Comparison of ENCODE assay signal across 11 cellular contexts in the genomic region with DNA sequence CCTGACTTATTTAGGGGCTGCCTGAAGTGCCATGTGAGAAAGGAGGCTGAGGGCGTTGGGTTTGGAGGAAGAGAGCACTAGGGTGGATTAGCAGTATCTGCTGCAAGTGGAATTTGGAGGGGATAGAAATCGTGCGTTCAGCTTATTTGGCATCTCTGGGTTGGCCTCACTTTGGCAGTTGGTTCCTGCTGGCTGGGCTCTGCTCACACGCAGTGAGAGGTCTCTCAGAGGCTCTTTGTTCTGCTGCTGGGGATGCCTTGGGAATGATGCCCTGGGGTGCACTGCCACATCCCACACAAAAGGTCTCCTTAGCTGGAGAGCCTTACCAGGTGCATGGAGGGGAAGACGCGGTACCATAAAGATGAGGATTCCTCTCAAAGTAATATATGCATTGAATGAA. TPM values are rescaled to one million over a fixed set of nuclear protein-coding genes. Genes with fewer than 3 reads are reported as not detected.
DNase-seq lines count a peak whose midpoint lies in the region; ATAC-seq and TF ChIP-seq lines count a peak whose summit lies in the region.
"Had no signal": no experiment of that assay in that cellular context is flagged by ENCODE, and none has a peak within 500 bp of the region (broad histone marks: within the 10 kb centered on the region; RNA-seq: fewer than 3 reads in every experiment).

No MANE protein-coding gene starts in this region.

- no peak for ATAC-seq in thoracic aorta (ENCODE audit: insufficient number of reproducible peaks, low FRiP score, low read depth)
- no peak for ATAC-seq in left lobe of liver
- ATAC-seq in GM18861 (IDR thresholded peaks at IDR 0.05; ENCODE audit: unreplicated experiment): no peak
- ATAC-seq: activated CD4-positive, CD25-positive, alpha-beta regulatory T cell treated with anti-CD3 and anti-CD28 coated beads, Interleukin-2, amount 50 U/mL, for 24 hours had no signal

- no peaks in the 10 kb centered on the region for H3K27me3 Mint-ChIP-seq in T-helper 2 cell treated with Interferon-gamma antibody and Interleukin-4, amounts not matched to agents 5 μg/mL and 100 μg/mL, for 36 hours (ENCODE audit: low read depth)

- DNase-seq in T-helper 2 cell treated with Interferon-gamma antibody and Interleukin-4, amounts not matched to agents 5 μg/mL and 100 μg/mL, for 36 hours (ENCODE audit: low spot score): no peak
- no peak for DNase-seq in T-helper 2 cell
- DNase-seq in NCI-H345 treated with DMSO at 0.1 percent for 48 hours (lab: John Stamatoyannopoulos, UW; ENCODE audit: unreplicated experiment): peak; percentile 93
- DNase-seq in globus pallidus (ENCODE audit: low spot score): peak; percentile 73
- DNase-seq in thoracic aorta (ENCODE audit: low spot score): no peak
- no peak for DNase-seq in left lobe of liver (ENCODE audit: low spot score)
- DNase-seq in activated naive CD4-positive, alpha-beta T cell treated with Interleukin-2 at 50 U/mL for 16 hours: no peak
- DNase-seq: activated T-cell treated with anti-CD3 and anti-CD28 coated beads, Interleukin-2, amount 50 U/mL, for 48 hours had no signal

- no peaks in the 10 kb centered on the region for H3K9me3 Mint-ChIP-seq in T-helper 2 cell treated with Interferon-gamma antibody and Interleukin-4, amounts not matched to agents 5 μg/mL and 100 μg/mL, for 36 hours

- H3K4me1 ChIP-seq in thoracic aorta (ENCODE audit: control insufficient read depth in 1 of 2, low read depth in 2 of 2): peaks cover 36 to 56% of the 10 kb centered on the region in 2 donors

- H3K9me3 ChIP-seq in thoracic aorta: no peaks in the 10 kb centered on the region
- H3K9me3 ChIP-seq: suprapubic skin had no signal

- H3K4me3 ChIP-seq in thoracic aorta: peak overlapping the region; percentile 17
- H3K4me3 ChIP-seq: suprapubic skin had no signal

- H3K27ac Mint-ChIP-seq in T-helper 2 cell treated with Interferon-gamma antibody and Interleukin-4, amounts not matched to agents 5 μg/mL and 100 μg/mL, for 36 hours: peak overlapping the region; percentile 17

- no peaks in the 10 kb centered on the region for H3K27me3 ChIP-seq in thoracic aorta (replicated peaks; ENCODE audit: insufficient read depth)
- H3K27me3 ChIP-seq: suprapubic skin had no signal

- H3K36me3 ChIP-seq in thoracic aorta: no peaks in the 10 kb centered on the region
- H3K36me3 ChIP-seq: suprapubic skin had no signal

- TF ChIP-seq CTCF in thoracic aorta (IDR thresholded peaks at IDR 0.05): no peak

- H3K4me3 Mint-ChIP-seq in T-helper 2 cell treated with Interferon-gamma antibody and Interleukin-4, amounts not matched to agents 5 μg/mL and 100 μg/mL, for 36 hours: no peak overlapping the region

- peaks cover 2% of the 10 kb centered on the region for H3K36me3 Mint-ChIP-seq in T-helper 2 cell treated with Interferon-gamma antibody and Interleukin-4, amounts not matched to agents 5 μg/mL and 100 μg/mL, for 36 hours (ENCODE audit: low read depth)

- peak overlapping the region; percentile 99 for H3K27ac ChIP-seq in thoracic aorta
- H3K27ac ChIP-seq: suprapubic skin had no signal

- H3K4me1 Mint-ChIP-seq in T-helper 2 cell treated with Interferon-gamma antibody and Interleukin-4, amounts not matched to agents 5 μg/mL and 100 μg/mL, for 36 hours (ENCODE audit: low read depth): peaks cover 46% of the 10 kb centered on the region

RNA-seq across cellular contexts. Expression of gene MICAL2, which starts 17.7 kb away (rescaled TPM):
- total RNA-seq in thoracic aorta (100 to 1,000 TPM; 791 to 989 TPM), left lobe of liver (47.8 TPM)

Comparison
In these comparisons a context has a peak if more than half of its experiments do, and no peak if none do; other contexts are left out.
1. DNase-seq: peak in NCI-H345 treated with DMSO at 0.1 percent for 48 hours (single experiment) and globus pallidus (single experiment); none in T-helper 2 cell treated with Interferon-gamma antibody and Interleukin-4, amounts not matched to agents 5 μg/mL and 100 μg/mL, for 36 hours (single experiment), T-helper 2 cell (0 of 5), thoracic aorta (single experiment), left lobe of liver (single experiment) and activated naive CD4-positive, alpha-beta T cell treated with Interleukin-2 at 50 U/mL for 16 hours (single experiment).
2. RNA of gene MICAL2, which starts 17.7 kb away (total RNA-seq): 791 to 989 TPM in thoracic aorta; 47.8 TPM in left lobe of liver (single experiment); every median in the first group is over 10 times any median in the second.